1 cellular context compared by ENCODE assay signal in genomic region chr3:182710557-182711157, GRCh38.
TF ChIP-seq lines count a peak whose summit lies in the region.

No MANE protein-coding gene starts in this region.

TF ChIP-seq in H1, 55 proteins besides CTCF, POLR2A, EP300 and RAD21 (continued from another document):
- TF ChIP-seq, protein P1, sequence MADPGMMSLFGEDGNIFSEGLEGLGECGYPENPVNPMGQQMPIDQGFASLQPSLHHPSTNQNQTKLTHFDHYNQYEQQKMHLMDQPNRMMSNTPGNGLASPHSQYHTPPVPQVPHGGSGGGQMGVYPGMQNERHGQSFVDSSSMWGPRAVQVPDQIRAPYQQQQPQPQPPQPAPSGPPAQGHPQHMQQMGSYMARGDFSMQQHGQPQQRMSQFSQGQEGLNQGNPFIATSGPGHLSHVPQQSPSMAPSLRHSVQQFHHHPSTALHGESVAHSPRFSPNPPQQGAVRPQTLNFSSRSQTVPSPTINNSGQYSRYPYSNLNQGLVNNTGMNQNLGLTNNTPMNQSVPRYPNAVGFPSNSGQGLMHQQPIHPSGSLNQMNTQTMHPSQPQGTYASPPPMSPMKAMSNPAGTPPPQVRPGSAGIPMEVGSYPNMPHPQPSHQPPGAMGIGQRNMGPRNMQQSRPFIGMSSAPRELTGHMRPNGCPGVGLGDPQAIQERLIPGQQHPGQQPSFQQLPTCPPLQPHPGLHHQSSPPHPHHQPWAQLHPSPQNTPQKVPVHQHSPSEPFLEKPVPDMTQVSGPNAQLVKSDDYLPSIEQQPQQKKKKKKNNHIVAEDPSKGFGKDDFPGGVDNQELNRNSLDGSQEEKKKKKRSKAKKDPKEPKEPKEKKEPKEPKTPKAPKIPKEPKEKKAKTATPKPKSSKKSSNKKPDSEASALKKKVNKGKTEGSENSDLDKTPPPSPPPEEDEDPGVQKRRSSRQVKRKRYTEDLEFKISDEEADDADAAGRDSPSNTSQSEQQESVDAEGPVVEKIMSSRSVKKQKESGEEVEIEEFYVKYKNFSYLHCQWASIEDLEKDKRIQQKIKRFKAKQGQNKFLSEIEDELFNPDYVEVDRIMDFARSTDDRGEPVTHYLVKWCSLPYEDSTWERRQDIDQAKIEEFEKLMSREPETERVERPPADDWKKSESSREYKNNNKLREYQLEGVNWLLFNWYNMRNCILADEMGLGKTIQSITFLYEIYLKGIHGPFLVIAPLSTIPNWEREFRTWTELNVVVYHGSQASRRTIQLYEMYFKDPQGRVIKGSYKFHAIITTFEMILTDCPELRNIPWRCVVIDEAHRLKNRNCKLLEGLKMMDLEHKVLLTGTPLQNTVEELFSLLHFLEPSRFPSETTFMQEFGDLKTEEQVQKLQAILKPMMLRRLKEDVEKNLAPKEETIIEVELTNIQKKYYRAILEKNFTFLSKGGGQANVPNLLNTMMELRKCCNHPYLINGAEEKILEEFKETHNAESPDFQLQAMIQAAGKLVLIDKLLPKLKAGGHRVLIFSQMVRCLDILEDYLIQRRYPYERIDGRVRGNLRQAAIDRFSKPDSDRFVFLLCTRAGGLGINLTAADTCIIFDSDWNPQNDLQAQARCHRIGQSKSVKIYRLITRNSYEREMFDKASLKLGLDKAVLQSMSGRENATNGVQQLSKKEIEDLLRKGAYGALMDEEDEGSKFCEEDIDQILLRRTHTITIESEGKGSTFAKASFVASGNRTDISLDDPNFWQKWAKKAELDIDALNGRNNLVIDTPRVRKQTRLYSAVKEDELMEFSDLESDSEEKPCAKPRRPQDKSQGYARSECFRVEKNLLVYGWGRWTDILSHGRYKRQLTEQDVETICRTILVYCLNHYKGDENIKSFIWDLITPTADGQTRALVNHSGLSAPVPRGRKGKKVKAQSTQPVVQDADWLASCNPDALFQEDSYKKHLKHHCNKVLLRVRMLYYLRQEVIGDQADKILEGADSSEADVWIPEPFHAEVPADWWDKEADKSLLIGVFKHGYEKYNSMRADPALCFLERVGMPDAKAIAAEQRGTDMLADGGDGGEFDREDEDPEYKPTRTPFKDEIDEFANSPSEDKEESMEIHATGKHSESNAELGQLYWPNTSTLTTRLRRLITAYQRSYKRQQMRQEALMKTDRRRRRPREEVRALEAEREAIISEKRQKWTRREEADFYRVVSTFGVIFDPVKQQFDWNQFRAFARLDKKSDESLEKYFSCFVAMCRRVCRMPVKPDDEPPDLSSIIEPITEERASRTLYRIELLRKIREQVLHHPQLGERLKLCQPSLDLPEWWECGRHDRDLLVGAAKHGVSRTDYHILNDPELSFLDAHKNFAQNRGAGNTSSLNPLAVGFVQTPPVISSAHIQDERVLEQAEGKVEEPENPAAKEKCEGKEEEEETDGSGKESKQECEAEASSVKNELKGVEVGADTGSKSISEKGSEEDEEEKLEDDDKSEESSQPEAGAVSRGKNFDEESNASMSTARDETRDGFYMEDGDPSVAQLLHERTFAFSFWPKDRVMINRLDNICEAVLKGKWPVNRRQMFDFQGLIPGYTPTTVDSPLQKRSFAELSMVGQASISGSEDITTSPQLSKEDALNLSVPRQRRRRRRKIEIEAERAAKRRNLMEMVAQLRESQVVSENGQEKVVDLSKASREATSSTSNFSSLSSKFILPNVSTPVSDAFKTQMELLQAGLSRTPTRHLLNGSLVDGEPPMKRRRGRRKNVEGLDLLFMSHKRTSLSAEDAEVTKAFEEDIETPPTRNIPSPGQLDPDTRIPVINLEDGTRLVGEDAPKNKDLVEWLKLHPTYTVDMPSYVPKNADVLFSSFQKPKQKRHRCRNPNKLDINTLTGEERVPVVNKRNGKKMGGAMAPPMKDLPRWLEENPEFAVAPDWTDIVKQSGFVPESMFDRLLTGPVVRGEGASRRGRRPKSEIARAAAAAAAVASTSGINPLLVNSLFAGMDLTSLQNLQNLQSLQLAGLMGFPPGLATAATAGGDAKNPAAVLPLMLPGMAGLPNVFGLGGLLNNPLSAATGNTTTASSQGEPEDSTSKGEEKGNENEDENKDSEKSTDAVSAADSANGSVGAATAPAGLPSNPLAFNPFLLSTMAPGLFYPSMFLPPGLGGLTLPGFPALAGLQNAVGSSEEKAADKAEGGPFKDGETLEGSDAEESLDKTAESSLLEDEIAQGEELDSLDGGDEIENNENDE (IDR thresholded peaks at IDR 0.05; ENCODE audit: insufficient replicate concordance, low read length): no peak
- no peak for TF ChIP-seq JUN (IDR thresholded peaks at IDR 0.05; ENCODE audit: low read depth, low read length)
- no peak for TF ChIP-seq SRF (IDR thresholded peaks at IDR 0.05; ENCODE audit: low read depth, low read length)
- TF ChIP-seq RBBP5 (IDR thresholded peaks at IDR 0.05; ENCODE audit: borderline replicate concordance, low read depth, low read length): no peak
